ENCODE assay signal across 16 cellular contexts in genomic region chr5:38462972-38463633, GRCh38.
A peak's percentile ranks its signal among the peaks of the same experiment; 100 is the strongest.
DNase-seq lines count a peak whose midpoint lies in the region; ATAC-seq, FAIRE-seq and TF ChIP-seq lines count a peak whose summit lies in the region.
"Had no signal": no experiment of that assay in that cellular context is flagged by ENCODE, and none has a peak within 500 bp of the region (broad histone marks: within the 10 kb centered on the region; RNA-seq: fewer than 3 reads in every experiment).

No MANE protein-coding gene starts in this region.

- TF ChIP-seq CTCF in astrocyte (IDR thresholded peaks at IDR 0.05; ENCODE audit: insufficient read depth, low read depth, low read length) (no peak), HepG2 (CRISPR knock-in tag; IDR thresholded peaks at IDR 0.05) (no peak), thyroid gland (IDR thresholded peaks at IDR 0.05) (no peak)

- H3K9me3 Mint-ChIP-seq in astrocyte (ENCODE audit: unreplicated experiment) = no peaks in the 10 kb centered on the region
- no peaks in the 10 kb centered on the region for H3K9me3 Mint-ChIP-seq in activated CD4-positive, alpha-beta T cell treated with anti-CD3 and anti-CD28 coated beads for 36 hours (ENCODE audit: low read depth)

- CTCF ChIA-PET in HepG2 (lab: Yijun Ruan, JAX; ENCODE audit: low intra/inter-chr PET ratio, low total read pairs) = no interaction called here
- CTCF ChIA-PET in activated CD4-positive, alpha-beta T cell treated with anti-CD3 and anti-CD28 coated beads for 36 hours (lab: Charles Lee) = interaction anchor here (0.5 to 1.2 kb wide), 2 partner anchors 10 to 18 kb away, joined by 3 read pairs; no protein-coding TSS in a partner anchor

- FAIRE-seq in astrocyte (lab: Jason Lieb, UNC) (no peak), HepG2 (lab: Jason Lieb, UNC) (no peak)

- POLR2A ChIA-PET in HepG2 (lab: Yijun Ruan, JAX) = no interaction called here
- POLR2A ChIA-PET in activated CD4-positive, alpha-beta T cell treated with anti-CD3 and anti-CD28 coated beads for 36 hours (lab: Charles Lee) = no interaction called here

- no peaks in the 10 kb centered on the region for H3K27me3 ChIP-seq in astrocyte (ENCODE audit: insufficient read depth, low read length)
- H3K27me3 ChIP-seq in HepG2 (ENCODE audit: control insufficient read depth in 1 of 2, insufficient read depth in 2 of 2, low read length in 2 of 2) = no peaks in the 10 kb centered on the region; a peak in 3 of 5 replicates
- H3K27me3 ChIP-seq in thyroid gland = no peaks in the 10 kb centered on the region

- no TSS peak for BruUV-seq in HepG2 (replicated peaks; lab: Mats Ljungman, UMichigan)

- TF ChIP-seq POLR2A in HepG2 (IDR thresholded peaks at IDR 0.05; ENCODE audit: insufficient read depth in 1 of 2, low read depth in 2 of 2, low read length in 2 of 2) = no peak
- TF ChIP-seq POLR2A in thyroid gland (IDR thresholded peaks at IDR 0.05) = no peak

- H3K9ac ChIP-seq in astrocyte (ENCODE audit: low read length) (peak overlapping the region; percentile 62), HepG2 (ENCODE audit: insufficient read depth, low read depth, low read length) (no peak overlapping the region)

- WGBS in HepG2 (ENCODE audit: low lambda C conversion rate) = 36% methylated on average over 7 of the region's 7 CpGs
- 64 to 70% methylated on average over 7 of the region's 7 CpGs for WGBS in thyroid gland, 2 donors

- H3K9me3 ChIP-seq in astrocyte (ENCODE audit: insufficient read depth, low read depth, low read length) (no peaks in the 10 kb centered on the region), HepG2 (ENCODE audit: low read length) (no peaks in the 10 kb centered on the region), thyroid gland (no peaks in the 10 kb centered on the region)
- H3K9me3 ChIP-seq: Caco-2 had no signal

- H3K4me2 ChIP-seq in astrocyte (ENCODE audit: low read length) (peak overlapping the region; percentile 72), HepG2 (ENCODE audit: low read depth, low read length) (no peak overlapping the region)

- H3K79me2 ChIP-seq in astrocyte (ENCODE audit: insufficient read depth, low read length) (no peaks in the 10 kb centered on the region), HepG2 (ENCODE audit: insufficient read depth, low read length) (no peaks in the 10 kb centered on the region)

- intact Hi-C loops in HepG2 (cut with micrococcal nuclease; ENCODE audit: unreplicated experiment) (no loop called here), thyroid gland (cut with DNase I) (no loop called here)
- intact Hi-C loops in activated CD4-positive, alpha-beta T cell treated with anti-CD3 and anti-CD28 coated beads for 36 hours (cut with DNase I, micrococcal nuclease) = no loop called here

- H3K4me1 ChIP-seq in astrocyte (ENCODE audit: insufficient read depth, low read length) = peaks cover 46% of the 10 kb centered on the region
- peaks cover 56% of the 10 kb centered on the region for H3K4me1 ChIP-seq in HepG2 (ENCODE audit: insufficient read depth, low read length)
- H3K4me1 ChIP-seq in thyroid gland = peaks cover 26 to 47% of the 10 kb centered on the region in 2 donors

- H3K36me3 ChIP-seq in astrocyte (ENCODE audit: insufficient read depth, low read length) = no peaks in the 10 kb centered on the region
- H3K36me3 ChIP-seq in HepG2 (replicated peaks in 1 of 2; ENCODE audit: control insufficient read depth in 1 of 2, insufficient read depth in 2 of 2, low read length in 2 of 2) = no peaks in the 10 kb centered on the region
- H3K36me3 ChIP-seq in thyroid gland = no peaks in the 10 kb centered on the region

- H3K4me3 Mint-ChIP-seq in astrocyte (ENCODE audit: unreplicated experiment) = peak overlapping the region; percentile 10
- no peak overlapping the region for H3K4me3 Mint-ChIP-seq in activated CD4-positive, alpha-beta T cell treated with anti-CD3 and anti-CD28 coated beads for 36 hours
- H3K4me3 Mint-ChIP-seq: stimulated activated naive B cell treated with anti-CD40 and anti-IgM and Interleukin-4, amounts not matched to agents 10 μg/mL and 1 μg/mL and 100 μg/mL, for 72 hours had no signal

- no peak for TF ChIP-seq RAD21 in HepG2 (CRISPR knock-in tag; IDR thresholded peaks at IDR 0.05)

- H3K27ac Mint-ChIP-seq in astrocyte (ENCODE audit: unreplicated experiment) = no peak overlapping the region
- no peak overlapping the region for H3K27ac Mint-ChIP-seq in activated CD4-positive, alpha-beta T cell treated with anti-CD3 and anti-CD28 coated beads for 36 hours
- H3K27ac Mint-ChIP-seq: stimulated activated naive B cell treated with anti-CD40 and anti-IgM and Interleukin-4, amounts not matched to agents 10 μg/mL and 1 μg/mL and 100 μg/mL, for 72 hours had no signal

- no peak overlapping the region for H2AFZ ChIP-seq in astrocyte (ENCODE audit: low read depth, low read length)
- H2AFZ ChIP-seq in HepG2 (ENCODE audit: low read length) = no peak overlapping the region

- no peak overlapping the region for H3K4me3 ChIP-seq in astrocyte (ENCODE audit: insufficient read depth, low read depth, low read length)
- H3K4me3 ChIP-seq in HepG2 (replicated peaks in 1 of 3; ENCODE audit: insufficient read depth in 1 of 3, low read depth in 2 of 3, low read length in 3 of 3) = no peak overlapping the region
- no peak overlapping the region for H3K4me3 ChIP-seq in thyroid gland (replicated peaks in 1 of 3)

- DNase-seq in LHCN-M2 (ENCODE audit: low read depth) = peak; percentile 55
- peak; percentile 41 for DNase-seq in astrocyte (ENCODE audit: low read depth)
- DNase-seq in HepG2 (ENCODE audit: low spot score) = no peak
- DNase-seq in thyroid gland = no peak
- no peak for DNase-seq in OCI-M2 (lab: John Stamatoyannopoulos, UW; ENCODE audit: unreplicated experiment)
- no peak for DNase-seq in activated CD4-positive, alpha-beta T cell treated with anti-CD3 and anti-CD28 coated beads for 36 hours
- DNase-seq in NCI-H146 (lab: John Stamatoyannopoulos, UW) = no peak
- DNase-seq: activated CD4-positive, alpha-beta T cell treated with anti-CD3 and anti-CD28 coated beads for 48 hours; activated effector memory CD4-positive, alpha-beta T cell treated with Interleukin-2 at 50 U/mL for 16 hours; Caco-2; cerebellar nuclear complex; H7; left colon; NCI-H2029; stimulated activated naive B cell treated with anti-CD40 and anti-IgM and Interleukin-4, amounts not matched to agents 10 μg/mL and 1 μg/mL and 100 μg/mL, for 72 hours; T-helper 2 cell had no signal

- H4K20me1 ChIP-seq in astrocyte (ENCODE audit: insufficient read depth, low read length) (no peaks in the 10 kb centered on the region), HepG2 (ENCODE audit: insufficient read depth, low read length) (no peaks in the 10 kb centered on the region)

- H3K27ac ChIP-seq in astrocyte (ENCODE audit: low read depth, low read length) = peak overlapping the region; percentile 82
- no peak overlapping the region for H3K27ac ChIP-seq in HepG2 (ENCODE audit: extremely low read length, insufficient read depth, low read length)
- peak overlapping the region in 2 of 3 donors; percentile 20 to 35 for H3K27ac ChIP-seq in thyroid gland

- H3K4me1 Mint-ChIP-seq in astrocyte (ENCODE audit: low read depth, unreplicated experiment) = peaks cover 13% of the 10 kb centered on the region
- no peaks in the 10 kb centered on the region for H3K4me1 Mint-ChIP-seq in activated CD4-positive, alpha-beta T cell treated with anti-CD3 and anti-CD28 coated beads for 36 hours
- H3K4me1 Mint-ChIP-seq: stimulated activated naive B cell treated with anti-CD40 and anti-IgM and Interleukin-4, amounts not matched to agents 10 μg/mL and 1 μg/mL and 100 μg/mL, for 72 hours had no signal

- in situ Hi-C loops in HepG2 (cut with HindIII; ENCODE audit: extremely low pct_ligation_motif_present, low pct_unique_long_range_greater_than_20kb) = no loop called here

- H3K36me3 Mint-ChIP-seq in astrocyte (ENCODE audit: low read depth, unreplicated experiment) = peaks cover 3% of the 10 kb centered on the region
- no peaks in the 10 kb centered on the region for H3K36me3 Mint-ChIP-seq in activated CD4-positive, alpha-beta T cell treated with anti-CD3 and anti-CD28 coated beads for 36 hours (ENCODE audit: low read depth)
- H3K36me3 Mint-ChIP-seq: stimulated activated naive B cell treated with anti-CD40 and anti-IgM and Interleukin-4, amounts not matched to agents 10 μg/mL and 1 μg/mL and 100 μg/mL, for 72 hours had no signal

- no peak for ATAC-seq in HepG2
- ATAC-seq in activated CD4-positive, alpha-beta T cell treated with anti-CD3 and anti-CD28 coated beads for 36 hours = no peak
- ATAC-seq: left colon; stimulated activated naive B cell treated with anti-CD40 and anti-IgM and Interleukin-4, amounts not matched to agents 10 μg/mL and 1 μg/mL and 100 μg/mL, for 72 hours had no signal

- TF ChIP-seq EP300 in HepG2 (IDR thresholded peaks at IDR 0.05; ENCODE audit: low read depth in 2 of 2, low read length in 2 of 2) = no peak
- no peak for TF ChIP-seq EP300 in HepG2 (CRISPR knock-in tag; IDR thresholded peaks at IDR 0.05; ENCODE audit: borderline replicate concordance)

- peaks cover 2% of the 10 kb centered on the region for H3K27me3 Mint-ChIP-seq in astrocyte (ENCODE audit: low read depth, unreplicated experiment)
- peaks cover 36% of the 10 kb centered on the region for H3K27me3 Mint-ChIP-seq in activated CD4-positive, alpha-beta T cell treated with anti-CD3 and anti-CD28 coated beads for 36 hours

TF ChIP-seq in HepG2, 621 proteins besides CTCF, POLR2A, EP300 and RAD21 (continues in another document):
- TF ChIP-seq TAF15 (IDR thresholded peaks at IDR 0.05; ENCODE audit: low read depth, low read length, poor library complexity, severe bottlenecking) (no peak), MAFF (IDR thresholded peaks at IDR 0.05; ENCODE audit: low read depth, low read length) (0 out of 2 replicates have a peak, but pooled peaks have one; percentile 30), POLR2G (IDR thresholded peaks at IDR 0.05; ENCODE audit: low read depth, low read length) (no peak), ATF6 (CRISPR knock-in tag; conservative IDR thresholded peaks at IDR 0.05) (no peak), ZNF207 (IDR thresholded peaks at IDR 0.05; ENCODE audit: borderline replicate concordance) (no peak)

Comparison
In these comparisons a context has a peak if more than half of its experiments do, and no peak if none do; other contexts are left out.
1. DNase-seq: peak in LHCN-M2 (single experiment) and astrocyte (single experiment); none in HepG2 (single experiment), thyroid gland (0 of 2), OCI-M2 (single experiment), activated CD4-positive, alpha-beta T cell treated with anti-CD3 and anti-CD28 coated beads for 36 hours (single experiment) and NCI-H146 (single experiment).